Comparison of ENCODE assay signal across 19 cellular contexts in the genomic region with DNA sequence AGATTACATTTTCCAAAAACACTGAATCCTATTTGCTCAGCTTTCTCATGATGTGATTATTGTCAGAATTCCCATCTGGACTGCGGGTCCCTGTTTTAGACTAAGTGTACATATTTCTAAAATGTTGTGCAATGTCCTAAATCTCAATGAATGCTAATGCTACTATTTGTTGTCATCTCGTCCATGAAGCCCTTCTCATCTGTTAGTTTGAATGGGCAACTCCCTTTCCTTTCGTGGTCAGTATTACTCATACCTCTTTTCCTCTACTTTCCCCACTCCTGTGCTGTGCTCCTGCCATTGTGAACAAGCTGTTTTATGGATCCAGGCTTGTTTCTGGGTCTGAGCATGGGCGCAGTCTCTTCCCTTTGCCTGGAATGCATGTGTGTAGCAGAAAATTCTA.
DNase-seq lines count a peak whose midpoint lies in the region; ATAC-seq and TF ChIP-seq lines count a peak whose summit lies in the region.
"Had no signal": no experiment of that assay in that cellular context is flagged by ENCODE, and none has a peak within 500 bp of the region (broad histone marks: within the 10 kb centered on the region; RNA-seq: fewer than 3 reads in every experiment).

No MANE protein-coding gene starts in this region.

- ATAC-seq in GM21381 (IDR thresholded peaks at IDR 0.05; ENCODE audit: unreplicated experiment) = no peak
- ATAC-seq: activated CD8-positive, alpha-beta T cell treated with anti-CD3 and anti-CD28 coated beads, Interleukin-2, amount 10 ng/mL, durations not matched to agents 7 days and 5 days; gastrocnemius medialis; pancreas had no signal

- no peak for TF ChIP-seq CTCF in cardiac fibroblast (IDR thresholded peaks at IDR 0.05; ENCODE audit: low read depth, low read length)

- DNase-seq in Daoy (ENCODE audit: low read depth) (peak; percentile 24), Kasumi-1 (lab: John Stamatoyannopoulos, UW) (peak; percentile 2 to 32), cardiac fibroblast (ENCODE audit: low read depth in 2 of 2) (peak; percentile 69 to 80), iris pigment epithelial cell (ENCODE audit: low read depth) (peak; percentile 62), C1 segment of cervical spinal cord (lab: John Stamatoyannopoulos, UW) (no peak), DMS53 (lab: John Stamatoyannopoulos, UW) (no peak), HUDEP-2 (lab: John Stamatoyannopoulos, UW; ENCODE audit: unreplicated experiment in 76 of 76) (no peak)
- DNase-seq: activated CD8-positive, alpha-beta T cell treated with anti-CD3 and anti-CD28 coated beads, Interleukin-2, amount 10 ng/mL, durations not matched to agents 7 days and 5 days; activated naive CD8-positive, alpha-beta T cell treated with anti-CD3 and anti-CD28 coated beads, Interleukin-2, amount 10 ng/mL, durations not matched to agents 7 days and 5 days; central memory CD4-positive, alpha-beta T cell; effector CD8-positive, alpha-beta T cell; gastrocnemius medialis; NCI-H1694; pancreas; Right ventricle myocardium superior; small intestine; testis had no signal

- no peak overlapping the region for H3K4me3 ChIP-seq in cardiac fibroblast (replicated peaks in 1 of 2; ENCODE audit: low read depth in 2 of 2, low read length in 2 of 2)
- H3K4me3 ChIP-seq: gastrocnemius medialis, HAP-1, pancreas, testis had no signal

Comparison
In these comparisons a context has a peak if more than half of its experiments do, and no peak if none do; other contexts are left out.
1. DNase-seq: peak in Daoy (single experiment), Kasumi-1 (2 of 2), cardiac fibroblast (2 of 2) and iris pigment epithelial cell (single experiment); none in C1 segment of cervical spinal cord (0 of 14), DMS53 (single experiment) and HUDEP-2 (0 of 76).